In genomic region chr2:237774811-237775553, GRCh38 we compare ENCODE assay signal across 9 cellular contexts. TPM values are rescaled to one million over a fixed set of nuclear protein-coding genes. Genes with fewer than 3 reads are reported as not detected.
DNase-seq lines count a peak whose midpoint lies in the region; ATAC-seq, FAIRE-seq and TF ChIP-seq lines count a peak whose summit lies in the region.
"Had no signal": no experiment of that assay in that cellular context is flagged by ENCODE, and none has a peak within 500 bp of the region (broad histone marks: within the 10 kb centered on the region; RNA-seq: fewer than 3 reads in every experiment).

No MANE protein-coding gene starts in this region.

- H2BK12ac ChIP-seq in H1 (ENCODE audit: low read depth, low read length): no peak overlapping the region

- no peaks in the 10 kb centered on the region; the same call in 1 of the 2 replicates for H3K79me1 ChIP-seq in H1 (ENCODE audit: low read depth, low read length)

- H3K36me3 Mint-ChIP-seq in activated B cell treated with CpG ODN at 0.5 μM for 24 hours (ENCODE audit: low read depth): peaks cover 86% of the 10 kb centered on the region
- peaks cover 46% of the 10 kb centered on the region for H3K36me3 Mint-ChIP-seq in mesothelial cell of epicardium

- 87% methylated on average over 13 of the region's 13 CpGs; no CpG with 5 or more reads in 1 of the 2 experiments for WGBS in H1 (ENCODE audit: extremely low coverage in 1 of 2, insufficient coverage in 1 of 2, insufficient read length in 1 of 2, insufficient replicate concordance in 2 of 2, low coverage in 1 of 2, low lambda C conversion rate in 2 of 2, missing lambda C conversion rate in 1 of 2), 2 experiments
- WGBS in thyroid gland, 2 donors: 74 to 75% methylated on average over 13 of the region's 13 CpGs

- CTCF ChIA-PET in activated B cell treated with CpG ODN at 0.5 μM for 24 hours (lab: Charles Lee): interaction anchor here (0.7 to 1.6 kb wide), 8 partner anchors 9 to 262 kb away, joined by 3 to 16 read pairs (median 5); no protein-coding TSS in a partner anchor
- CTCF ChIA-PET in H1 (lab: Charles Lee; ENCODE audit: partially characterized antibody): interaction anchor here (0.6 to 2.5 kb wide), 32 partner anchors 8 to 632 kb away, joined by 3 to 11 read pairs (median 4); no protein-coding TSS in a partner anchor

- no peak overlapping the region; the same call in 1 of the 2 replicates for H2AK5ac ChIP-seq in H1 (ENCODE audit: low read depth, low read length)

- peak; percentile 92 for FAIRE-seq in H1 (lab: Jason Lieb, UNC)

- H4K20me1 ChIP-seq in H1 (replicated peaks in 1 of 2; ENCODE audit: control insufficient read depth in 1 of 2, insufficient read depth in 2 of 2, low read length in 2 of 2): no peaks in the 10 kb centered on the region

- H3K56ac ChIP-seq in H1 (replicated peaks; ENCODE audit: insufficient read length, low read depth, low read length): no peak overlapping the region

- no peak overlapping the region for H3K14ac ChIP-seq in H1 (ENCODE audit: insufficient read length)

- H4K91ac ChIP-seq in H1 (replicated peaks; ENCODE audit: insufficient read length, low read length): no peak overlapping the region

- TF ChIP-seq CTCF in activated B cell treated with CpG ODN at 0.5 μM for 24 hours (IDR thresholded peaks at IDR 0.05) (peak; percentile 48), H1 (IDR thresholded peaks at IDR 0.05; ENCODE audit: control extremely low read depth in 1 of 3, insufficient read depth in 1 of 3, low read depth in 1 of 3, low read length in 3 of 3) (peak; percentile 65 to 84 (median 78)), mesothelial cell of epicardium (IDR thresholded peaks at IDR 0.05; ENCODE audit: unreplicated experiment) (peak; percentile 79), thyroid gland (IDR thresholded peaks at IDR 0.05) (peak; percentile 32 to 59 (median 48))

- DNase-seq in CD1c-positive myeloid dendritic cell (ENCODE audit: extremely low spot score): peak; percentile 63
- DNase-seq in NCI-H2029 treated with DMSO at 0.1 percent for 48 hours (lab: John Stamatoyannopoulos, UW): peak; percentile 75
- no peak for DNase-seq in activated B cell treated with CpG ODN at 0.5 μM for 24 hours
- peak; percentile 7 to 80 for DNase-seq in H1 (ENCODE audit: low read depth in 1 of 2, low spot score in 2 of 2)
- DNase-seq in mesothelial cell of epicardium (ENCODE audit: low spot score in 2 of 2, unreplicated experiment in 2 of 2): no peak
- DNase-seq in thyroid gland: peak; percentile 41 to 48
- no peak for DNase-seq in GOT3 (lab: John Stamatoyannopoulos, UW)

- H3K27ac Mint-ChIP-seq in activated B cell treated with CpG ODN at 0.5 μM for 24 hours (no peak overlapping the region), mesothelial cell of epicardium (no peak overlapping the region)

- no peak for TF ChIP-seq EP300 in H1 (IDR thresholded peaks at IDR 0.05; ENCODE audit: borderline replicate concordance in 1 of 2, low read depth in 2 of 2, low read length in 2 of 2)

- no peak overlapping the region for H4K5ac ChIP-seq in H1 (ENCODE audit: insufficient read length, low read depth, low read length)

- no peaks in the 10 kb centered on the region for H3K23me2 ChIP-seq in H1 (ENCODE audit: low read depth, low read length)

- H3K9ac ChIP-seq in H1 (replicated peaks in 1 of 4; ENCODE audit: extremely low read depth in 1 of 4, low read depth in 3 of 4, low read length in 3 of 4): no peak overlapping the region

- TF ChIP-seq RAD21 in H1 (IDR thresholded peaks at IDR 0.05 in 1 of 2, conservative IDR thresholded peaks at IDR 0.05 in 1 of 2; ENCODE audit: low read depth in 2 of 2, low read length in 2 of 2): peak; percentile 62 to 69

- H3K4me1 ChIP-seq in H1 (replicated peaks in 1 of 4; ENCODE audit: control insufficient read depth in 3 of 4, insufficient read depth in 4 of 4, low read length in 3 of 4) (no peaks in the 10 kb centered on the region; a peak in 2 of 7 replicates), thyroid gland (no peaks in the 10 kb centered on the region)

- no peak overlapping the region for H3K4me2 ChIP-seq in H1 (ENCODE audit: insufficient read depth in 1 of 2, low read depth in 2 of 2, low read length in 2 of 2)

- H4K8ac ChIP-seq in H1 (ENCODE audit: extremely low read depth, insufficient read depth, low read length): no peak overlapping the region

- H3K27ac ChIP-seq in H1 (ENCODE audit: low read depth, low read length) (no peak overlapping the region), thyroid gland (no peak overlapping the region)

- H3K23ac ChIP-seq in H1 (ENCODE audit: insufficient read length): no peak overlapping the region

- intact Hi-C loops in activated B cell treated with CpG ODN at 0.5 μM for 24 hours (cut with micrococcal nuclease) (loop anchor here (1.0 to 10.0 kb wide), 5 partner anchors 102 to 490 kb away; no protein-coding TSS in a partner anchor), thyroid gland (cut with DNase I) (no loop called here)

- H2BK5ac ChIP-seq in H1 (ENCODE audit: low read depth, low read length): no peak overlapping the region

- no peaks in the 10 kb centered on the region for H3K79me2 ChIP-seq in H1 (ENCODE audit: control insufficient read depth in 1 of 2, insufficient read depth in 2 of 2, low read length in 2 of 2)

- H3K9me3 Mint-ChIP-seq in activated B cell treated with CpG ODN at 0.5 μM for 24 hours (no peaks in the 10 kb centered on the region), mesothelial cell of epicardium (peaks cover 10% of the 10 kb centered on the region)

- POLR2A ChIA-PET in activated B cell treated with CpG ODN at 0.5 μM for 24 hours (lab: Charles Lee) (no interaction called here), H1 (lab: Charles Lee; ENCODE audit: partially characterized antibody) (interaction anchor here (1.1 kb wide), 1 partner anchor 48 kb away, joined by 3 read pairs; no protein-coding TSS in a partner anchor)

- no peak overlapping the region for H2BK15ac ChIP-seq in H1 (ENCODE audit: low read length)

- ATAC-seq in GM21526 (IDR thresholded peaks at IDR 0.05; ENCODE audit: low FRiP score, unreplicated experiment) (peak; percentile 62), activated B cell treated with CpG ODN at 0.5 μM for 24 hours (ENCODE audit: low read depth) (peak; percentile 77)

- H3K4me3 ChIP-seq in H1 (ENCODE audit: extremely low read depth in 1 of 4, insufficient read depth in 2 of 4, low read depth in 3 of 4, low read length in 4 of 4) (no peak overlapping the region), thyroid gland (replicated peaks in 1 of 3) (no peak overlapping the region)
- H3K4me3 ChIP-seq: skin epidermis had no signal

- H3K36me3 ChIP-seq in H1 (ENCODE audit: control insufficient read depth in 2 of 4, insufficient read depth in 4 of 4, low read length in 3 of 4) (peaks cover 0 to 9% (median 4%) of the 10 kb centered on the region in 4 experiments; a peak in 5 of 8 replicates), thyroid gland (peaks cover 30 to 31% of the 10 kb centered on the region in 2 donors)

- H3K27me3 ChIP-seq in H1 (replicated peaks in 1 of 4; ENCODE audit: control insufficient read depth in 3 of 4, extremely low read depth in 1 of 4, insufficient read depth in 3 of 4, low read length in 3 of 4) (no peaks in the 10 kb centered on the region), thyroid gland (no peaks in the 10 kb centered on the region)

- no peak overlapping the region for H2AFZ ChIP-seq in H1 (ENCODE audit: low read length)

- no peak overlapping the region for H3K18ac ChIP-seq in H1 (ENCODE audit: extremely low read depth, low read length)

- H3K4ac ChIP-seq in H1 (replicated peaks; ENCODE audit: insufficient read length, low read depth, low read length): no peak overlapping the region

- no peak overlapping the region for H3K4me3 Mint-ChIP-seq in activated B cell treated with CpG ODN at 0.5 μM for 24 hours
- H3K4me3 Mint-ChIP-seq in mesothelial cell of epicardium: no peak overlapping the region

- H2BK20ac ChIP-seq in H1 (ENCODE audit: low read length): no peak overlapping the region

- H3K4me1 Mint-ChIP-seq in activated B cell treated with CpG ODN at 0.5 μM for 24 hours (no peaks in the 10 kb centered on the region), mesothelial cell of epicardium (no peaks in the 10 kb centered on the region)

- no peaks in the 10 kb centered on the region for H3K27me3 Mint-ChIP-seq in activated B cell treated with CpG ODN at 0.5 μM for 24 hours
- no peaks in the 10 kb centered on the region for H3K27me3 Mint-ChIP-seq in mesothelial cell of epicardium (ENCODE audit: low read depth)

- H3K9me3 ChIP-seq in H1 (ENCODE audit: insufficient read depth in 2 of 2, low read depth in 1 of 2, low read length in 1 of 2): no peaks in the 10 kb centered on the region
- no peaks in the 10 kb centered on the region for H3K9me3 ChIP-seq in thyroid gland

- H2BK120ac ChIP-seq in H1 (replicated peaks; ENCODE audit: low read depth, low read length): no peak overlapping the region

- TF ChIP-seq POLR2A in H1 (IDR thresholded peaks at IDR 0.05; ENCODE audit: control extremely low read depth in 1 of 2, low read depth in 2 of 2, low read length in 2 of 2): no peak
- no peak for TF ChIP-seq POLR2A in thyroid gland (IDR thresholded peaks at IDR 0.05)

TF ChIP-seq in H1, 55 proteins besides CTCF, POLR2A, EP300 and RAD21:
- no peak for TF ChIP-seq SIX5 (IDR thresholded peaks at IDR 0.05; ENCODE audit: low read depth, low read length)
- no peak for TF ChIP-seq FOSL1 (IDR thresholded peaks at IDR 0.05; ENCODE audit: insufficient read depth, low read depth, low read length)
- TF ChIP-seq SIN3A (conservative IDR thresholded peaks at IDR 0.05 in 1 of 2, IDR thresholded peaks at IDR 0.05 in 1 of 2; ENCODE audit: low read depth in 1 of 2, low read length in 2 of 2): no peak; a peak in 1 of 4 replicates
- TF ChIP-seq CTBP2 (IDR thresholded peaks at IDR 0.05; ENCODE audit: borderline replicate concordance, insufficient read depth, insufficient read length, low read length): no peak

RNA-seq across cellular contexts. Expression of gene RBM44, which starts 23.6 kb away (rescaled TPM):
- total RNA-seq in activated B cell treated with CpG ODN at 0.5 μM for 24 hours (0.69 and 1.3 TPM in 2 replicates), mesothelial cell of epicardium (0.60 to 0.72 TPM (median 0.69 TPM) in 3 replicates), thyroid gland (1 to 10 TPM in 3 of 4 donors, under 1 TPM in 1; 0.89 to 4.1 (median 1.5) TPM)
- total RNA-seq in H1 (2021; fragmentation: NEBNext Ultra II Directional; extraction: Animal tissue kit (Norgen Biotek cat#: 25700)): 0.21 and 0.43 TPM in 2 replicates
- 0.05 and 0.12 TPM in 2 replicates for polyA plus RNA-seq in H1 (2011; rRNA removed)
- 0.35 TPM for polyA plus RNA-seq in H1 (2011; cell fraction: cytosol; rRNA removed)
- polyA plus RNA-seq in H1 (2011; cell fraction: nucleus; rRNA removed): 0.14 TPM
- polyA plus RNA-seq in H1 (2012, experiment 1 of 2): 0.08 to 0.28 TPM (median 0.24 TPM) in 4 replicates
- polyA plus RNA-seq in H1 (2012, experiment 2 of 2): not detected
- 0.30 TPM for polyA plus RNA-seq in H1 (2013, experiment 1 of 2)
- 0.35 TPM for polyA plus RNA-seq in H1 (2013, experiment 2 of 2)
- polyA minus RNA-seq in H1 (2011; rRNA and poly(A)+ RNA removed): 0.19 and 0.41 TPM in 2 replicates
- polyA minus RNA-seq in H1 (2011; cell fraction: cytosol; rRNA and poly(A)+ RNA removed): not detected
- polyA minus RNA-seq in H1 (2011; cell fraction: nucleus; rRNA and poly(A)+ RNA removed): 0.70 TPM

Comparison
In these comparisons a context has a peak if more than half of its experiments do, and no peak if none do; other contexts are left out.
1. DNase-seq: peak in CD1c-positive myeloid dendritic cell (single experiment), NCI-H2029 treated with DMSO at 0.1 percent for 48 hours (single experiment), H1 (2 of 2) and thyroid gland (2 of 2); none in activated B cell treated with CpG ODN at 0.5 μM for 24 hours (single experiment), mesothelial cell of epicardium (0 of 2) and GOT3 (single experiment).
2. Peak in every context shown above with its lines, with median percentiles within 50 percentile points of each other: CTCF ChIP-seq.